ENCODE assay signal across 20 cellular contexts in genomic region chr6:167112421-167112820, GRCh38. TPM values are rescaled to one million over a fixed set of nuclear protein-coding genes. Genes with fewer than 3 reads are reported as not detected.
DNase-seq lines count a peak whose midpoint lies in the region; ATAC-seq, FAIRE-seq and TF ChIP-seq lines count a peak whose summit lies in the region.
"Had no signal": no experiment of that assay in that cellular context is flagged by ENCODE, and none has a peak within 500 bp of the region (broad histone marks: within the 10 kb centered on the region; RNA-seq: fewer than 3 reads in every experiment).

No MANE protein-coding gene starts in this region.

- no peaks in the 10 kb centered on the region for H3K36me3 Mint-ChIP-seq in activated CD8-positive, alpha-beta memory T cell treated with anti-CD3 and anti-CD28 coated beads, Interleukin-2, amount 10 ng/mL, durations not matched to agents 7 days and 5 days
- H3K36me3 Mint-ChIP-seq in stimulated activated effector memory CD8-positive, alpha-beta T cell treated with anti-CD3 and anti-CD28 coated beads, Interleukin-12 subunit alpha, Interleukin-12 subunit beta, amount 100 ng/mL, for 72 hours, result peaks cover 56% of the 10 kb centered on the region
- peaks cover 4% of the 10 kb centered on the region; the same call in 1 of the 2 replicates for H3K36me3 Mint-ChIP-seq in HFFc6 (ENCODE audit: low read depth)
- H3K36me3 Mint-ChIP-seq: activated naive CD8-positive, alpha-beta T cell; brain had no signal

- peak overlapping the region; percentile 30 for H3K4me3 ChIP-seq in GM12878

- H3K4me3 Mint-ChIP-seq in activated CD8-positive, alpha-beta memory T cell treated with anti-CD3 and anti-CD28 coated beads, Interleukin-2, amount 10 ng/mL, durations not matched to agents 7 days and 5 days, result peak overlapping the region; percentile 31
- H3K4me3 Mint-ChIP-seq in stimulated activated effector memory CD8-positive, alpha-beta T cell treated with anti-CD3 and anti-CD28 coated beads, Interleukin-12 subunit alpha, Interleukin-12 subunit beta, amount 100 ng/mL, for 72 hours, result peak overlapping the region; percentile 87
- H3K4me3 Mint-ChIP-seq in HFFc6, result no peak overlapping the region
- H3K4me3 Mint-ChIP-seq: activated naive CD8-positive, alpha-beta T cell; brain had no signal

- H3K27me3 Mint-ChIP-seq in activated CD8-positive, alpha-beta memory T cell treated with anti-CD3 and anti-CD28 coated beads, Interleukin-2, amount 10 ng/mL, durations not matched to agents 7 days and 5 days, result peaks cover 17% of the 10 kb centered on the region
- H3K27me3 Mint-ChIP-seq in HFFc6 (ENCODE audit: insufficient read depth), result 0 out of 2 replicates have a peak, but pooled peaks cover 3% of the 10 kb centered on the region
- H3K27me3 Mint-ChIP-seq: activated naive CD8-positive, alpha-beta T cell had no signal

- peak overlapping the region; percentile 97 for H3K4me2 ChIP-seq in GM12878 (ENCODE audit: control insufficient read depth, insufficient read depth)

- H4K20me1 ChIP-seq in GM12878 (ENCODE audit: control insufficient read depth, insufficient read depth), result no peaks in the 10 kb centered on the region

- 9% methylated on average over 8 of the region's 8 CpGs for WGBS in GM12878 (ENCODE audit: insufficient coverage, insufficient replicate concordance, low lambda C conversion rate, missing lambda C conversion rate)

- no peak for TF ChIP-seq RAD21 in GM12878 (IDR thresholded peaks at IDR 0.05; ENCODE audit: insufficient read depth, low read depth, low read length)

- RAD21 ChIA-PET in GM12878 (lab: Charles Lee; ENCODE audit: unreplicated experiment), result interaction anchor here (0.6 to 4.3 kb wide), 18 partner anchors 10 to 156 kb away, joined by 3 to 200 read pairs (median 14); partner anchors contain the start of genes CCR6, CEP43 and RNASET2

- DNase-seq in activated CD8-positive, alpha-beta memory T cell treated with anti-CD3 and anti-CD28 coated beads, Interleukin-2, amount 10 ng/mL, durations not matched to agents 7 days and 5 days, result no peak
- DNase-seq in activated CD8-positive, alpha-beta memory T cell treated with anti-CD3 and anti-CD28 coated beads for 24 hours, result no peak
- DNase-seq in GM12878 (ENCODE audit: low read depth, low spot score) (no peak), HFFc6 (no peak), epidermal melanocyte (ENCODE audit: insufficient read length, low spot score) (no peak)
- DNase-seq in stimulated activated effector memory CD8-positive, alpha-beta T cell treated with anti-CD3 and anti-CD28 coated beads, Interleukin-12 subunit alpha, Interleukin-12 subunit beta, amount 100 ng/mL, for 72 hours (ENCODE audit: low spot score in 2 of 2), result no peak
- DNase-seq: cortex of kidney; DND-41; foreskin melanocyte; NCI-H187; NCI-H446; stimulated activated CD4-positive, alpha-beta T cell treated with anti-CD3 and anti-CD28 coated beads, Interleukin-4, amount 100 ng/mL, for 24 hours had no signal

- TF ChIP-seq CTCF in GM12878 (IDR thresholded peaks at IDR 0.05 in 2 of 3, conservative IDR thresholded peaks at IDR 0.05 in 1 of 3; ENCODE audit: control insufficient read depth in 2 of 3, extremely low read depth in 1 of 3, insufficient read depth in 1 of 3, low read depth in 3 of 3, low read length in 3 of 3) (no peak), HFFc6 (IDR thresholded peaks at IDR 0.05) (no peak)

- peaks cover 58% of the 10 kb centered on the region for H3K4me1 Mint-ChIP-seq in activated CD8-positive, alpha-beta memory T cell treated with anti-CD3 and anti-CD28 coated beads, Interleukin-2, amount 10 ng/mL, durations not matched to agents 7 days and 5 days
- peaks cover 83% of the 10 kb centered on the region for H3K4me1 Mint-ChIP-seq in stimulated activated effector memory CD8-positive, alpha-beta T cell treated with anti-CD3 and anti-CD28 coated beads, Interleukin-12 subunit alpha, Interleukin-12 subunit beta, amount 100 ng/mL, for 72 hours
- no peaks in the 10 kb centered on the region for H3K4me1 Mint-ChIP-seq in HFFc6 (ENCODE audit: low read depth)

- TF ChIP-seq POLR2A in GM18505 (IDR thresholded peaks at IDR 0.05; ENCODE audit: borderline replicate concordance, extremely low read depth, insufficient read depth, insufficient read length), result no peak
- no peak for TF ChIP-seq POLR2A in GM12878 (IDR thresholded peaks at IDR 0.05; ENCODE audit: low read depth, low read length)

- peak overlapping the region; percentile 94 for H3K27ac ChIP-seq in GM12878 (ENCODE audit: control insufficient read depth, insufficient read depth)
- H3K27ac ChIP-seq: parathyroid adenoma had no signal

- peaks cover 43% of the 10 kb centered on the region for H3K4me1 ChIP-seq in GM12878 (ENCODE audit: control insufficient read depth, insufficient read depth, low read length)
- H3K4me1 ChIP-seq: parathyroid adenoma had no signal

- ATAC-seq in activated CD8-positive, alpha-beta memory T cell treated with anti-CD3 and anti-CD28 coated beads, Interleukin-2, amount 10 ng/mL, durations not matched to agents 7 days and 5 days, result no peak
- peak; percentile 0 for ATAC-seq in GM18505 (IDR thresholded peaks at IDR 0.05; ENCODE audit: unreplicated experiment)
- no peak for ATAC-seq in GM12878
- no peak for ATAC-seq in stimulated activated effector memory CD8-positive, alpha-beta T cell treated with anti-CD3 and anti-CD28 coated beads, Interleukin-12 subunit alpha, Interleukin-12 subunit beta, amount 100 ng/mL, for 72 hours
- ATAC-seq in GM18868 (IDR thresholded peaks at IDR 0.05; ENCODE audit: unreplicated experiment), result no peak

- intact Hi-C loops in GM12878 (cut with micrococcal nuclease; ENCODE audit: unreplicated experiment), result loop anchor here (5.0 kb wide), 1 partner anchor 40 kb away; no protein-coding TSS in a partner anchor

- no peak for TF ChIP-seq EP300 in GM12878 (IDR thresholded peaks at IDR 0.05; ENCODE audit: borderline replicate concordance in 1 of 2, control insufficient read depth in 1 of 2, low read depth in 2 of 2, low read length in 2 of 2)

- POLR2A ChIA-PET in GM12878 (lab: Charles Lee), result interaction anchor here (0.8 to 3.9 kb wide), 12 partner anchors 10 to 153 kb away, joined by 3 to 91 read pairs (median 10); partner anchors contain the start of gene CCR6

- in situ Hi-C loops in GM12878 (cut with MboI), result no loop called here

- H3K36me3 ChIP-seq in GM12878 (ENCODE audit: control insufficient read depth in 2 of 2, insufficient read depth in 2 of 2, low read length in 1 of 2), result no peaks in the 10 kb centered on the region
- H3K36me3 ChIP-seq: tibial nerve had no signal

- no peak for FAIRE-seq in GM12878 (lab: Jason Lieb, UNC)
- FAIRE-seq: A204.1 had no signal

- H3K9ac ChIP-seq in GM12878 (ENCODE audit: control insufficient read depth, insufficient read depth, low read length), result peak overlapping the region; percentile 53
- H3K9ac ChIP-seq: parathyroid adenoma had no signal

- H3K79me2 ChIP-seq in GM12878 (ENCODE audit: control insufficient read depth, insufficient read depth, low read length), result no peaks in the 10 kb centered on the region
- H3K79me2 ChIP-seq: parathyroid adenoma had no signal

- CTCF ChIA-PET in activated CD8-positive, alpha-beta memory T cell treated with anti-CD3 and anti-CD28 coated beads, Interleukin-2, amount 10 ng/mL, durations not matched to agents 7 days and 5 days (lab: Charles Lee), result interaction anchor here (1.0 kb wide), 1 partner anchor 8 kb away, joined by 3 read pairs; no protein-coding TSS in a partner anchor
- CTCF ChIA-PET in GM12878 (lab: Yijun Ruan, JAX), result interaction anchor here (0.7 to 4.9 kb wide), 10 partner anchors 10 to 159 kb away, joined by 3 to 85 read pairs (median 4); partner anchors contain the start of gene CCR6

- SMC1A ChIA-PET in GM12878 (lab: Charles Lee; ENCODE audit: uncharacterized antibody, unreplicated experiment), result interaction anchor here (0.6 to 21.7 kb wide), 18 partner anchors 9 to 155 kb away, joined by 3 to 542 read pairs (median 8); partner anchors contain the start of gene CCR6

- H3K27ac Mint-ChIP-seq in activated CD8-positive, alpha-beta memory T cell treated with anti-CD3 and anti-CD28 coated beads, Interleukin-2, amount 10 ng/mL, durations not matched to agents 7 days and 5 days, result peak overlapping the region; percentile 53
- peak overlapping the region; percentile 95 for H3K27ac Mint-ChIP-seq in stimulated activated effector memory CD8-positive, alpha-beta T cell treated with anti-CD3 and anti-CD28 coated beads, Interleukin-12 subunit alpha, Interleukin-12 subunit beta, amount 100 ng/mL, for 72 hours
- H3K27ac Mint-ChIP-seq in HFFc6, result no peak overlapping the region
- H3K27ac Mint-ChIP-seq: activated naive CD8-positive, alpha-beta T cell had no signal

- no peaks in the 10 kb centered on the region for H3K9me3 Mint-ChIP-seq in activated CD8-positive, alpha-beta memory T cell treated with anti-CD3 and anti-CD28 coated beads, Interleukin-2, amount 10 ng/mL, durations not matched to agents 7 days and 5 days (ENCODE audit: low read depth)
- H3K9me3 Mint-ChIP-seq in stimulated activated effector memory CD8-positive, alpha-beta T cell treated with anti-CD3 and anti-CD28 coated beads, Interleukin-12 subunit alpha, Interleukin-12 subunit beta, amount 100 ng/mL, for 72 hours, result no peaks in the 10 kb centered on the region
- H3K9me3 Mint-ChIP-seq in HFFc6, result peaks cover 50% of the 10 kb centered on the region

- H3K27me3 ChIP-seq in GM12878 (replicated peaks in 1 of 2; ENCODE audit: control insufficient read depth in 2 of 2, insufficient read depth in 2 of 2, low read length in 1 of 2), result no peaks in the 10 kb centered on the region

- no peaks in the 10 kb centered on the region for H3K9me3 ChIP-seq in GM12878 (replicated peaks; ENCODE audit: control insufficient read depth, insufficient read depth, low read length)
- H3K9me3 ChIP-seq: tibial nerve had no signal

- H2AFZ ChIP-seq in GM12878 (ENCODE audit: control insufficient read depth, low read depth, low read length), result no peak overlapping the region
- H2AFZ ChIP-seq: parathyroid adenoma had no signal

- BruUV-seq in GM12878 (replicated peaks; lab: Mats Ljungman, UMichigan), result no TSS peak

RNA-seq across cellular contexts. Expression of gene CCR6, which starts 10.5 kb away (rescaled TPM):
- 1 to 10 TPM; 8.7 to 9.1 TPM for total RNA-seq in activated CD8-positive, alpha-beta memory T cell treated with anti-CD3 and anti-CD28 coated beads, Interleukin-2, amount 10 ng/mL, durations not matched to agents 7 days and 5 days
- 2.4 and 2.7 TPM in 2 replicates for total RNA-seq in GM12878 (2013; cell fraction: nucleolus; rRNA removed)
- 7.2 and 7.6 TPM in 2 replicates for total RNA-seq in GM12878 (2014; rRNA removed)
- total RNA-seq in GM12878 (2014; rRNA removed; fragmentation: Illumina TruSeq; extraction: Trizol), result 6.6 and 7.5 TPM in 2 replicates
- 5.6 and 7.3 TPM in 2 replicates for total RNA-seq in GM12878 (2021)
- polyA plus RNA-seq in GM12878 (2011; ENCODE audit: low read depth), result 2.3 TPM
- 5.6 and 7.0 TPM in 2 replicates for polyA plus RNA-seq in GM12878 (2011; rRNA removed)
- polyA plus RNA-seq in GM12878 (2011; cell fraction: cytosol; rRNA removed), result 7.5 and 7.6 TPM in 2 replicates
- 0.67 and 1.7 TPM in 2 replicates for polyA plus RNA-seq in GM12878 (2011; cell fraction: nucleus; rRNA removed)
- 1.9 and 3.1 TPM in 2 replicates for polyA plus RNA-seq in GM12878 (2012)
- polyA plus RNA-seq in GM12878 (2014; fragmentation: Illumina TruSeq; extraction: Trizol), result 7.6 and 8.1 TPM in 2 replicates
- 1 to 10 TPM; 5.5 to 6.8 TPM for polyA plus RNA-seq in GM12878 (2014; fragmentation: Nextera tagmentation; extraction: Ambion mirVana)
- polyA plus RNA-seq in GM12878 (2014; rRNA removed), result 4.8 and 5.6 TPM in 2 replicates
- polyA plus RNA-seq in GM12878 (2016; fragmentation: Nextera tagmentation; extraction: Ambion mirVana), result 1 to 10 TPM; 2.2 to 3.3 TPM
- 12.6 and 15.8 TPM in 2 replicates for polyA minus RNA-seq in GM12878 (2011; rRNA and poly(A)+ RNA removed)
- 1.1 and 2.7 TPM in 2 replicates for polyA minus RNA-seq in GM12878 (2011; cell fraction: cytosol; rRNA and poly(A)+ RNA removed)
- 0.73 and 1.3 TPM in 2 replicates for polyA minus RNA-seq in GM12878 (2011; cell fraction: nucleus; rRNA and poly(A)+ RNA removed)
- total RNA-seq in HFFc6 (2021; fragmentation: NEBNext Ultra II Directional; extraction: Animal tissue kit (Norgen Biotek cat#: 25700)), result not detected
- total RNA-seq: MCF 10A, tibial nerve had no signal

RNA-seq across cellular contexts. Expression of gene GPR31, which starts 45.4 kb away (rescaled TPM):
- not detected for total RNA-seq in activated CD8-positive, alpha-beta memory T cell treated with anti-CD3 and anti-CD28 coated beads, Interleukin-2, amount 10 ng/mL, durations not matched to agents 7 days and 5 days
- total RNA-seq in GM12878 (2013; cell fraction: nucleolus; rRNA removed), result not detected in 2 replicates
- total RNA-seq in GM12878 (2014; rRNA removed) (not detected in 2 replicates), GM12878 (2014; rRNA removed; fragmentation: Illumina TruSeq; extraction: Trizol) (not detected in 2 replicates), GM12878 (2021) (not detected in 2 replicates)
- not detected for polyA plus RNA-seq in GM12878 (2011; ENCODE audit: low read depth)
- polyA plus RNA-seq in GM12878 (2011; rRNA removed) (not detected in 2 replicates), GM12878 (2014; fragmentation: Illumina TruSeq; extraction: Trizol) (not detected in 2 replicates), GM12878 (2014; fragmentation: Nextera tagmentation; extraction: Ambion mirVana) (not detected), GM12878 (2014; rRNA removed) (not detected in 2 replicates), GM12878 (2016; fragmentation: Nextera tagmentation; extraction: Ambion mirVana) (not detected)
- polyA plus RNA-seq in GM12878 (2011; cell fraction: cytosol; rRNA removed), result not detected in 2 replicates
- not detected in 2 replicates for polyA plus RNA-seq in GM12878 (2011; cell fraction: nucleus; rRNA removed)
- polyA plus RNA-seq in GM12878 (2012), result not detected in 2 replicates
- not detected in 2 replicates for polyA minus RNA-seq in GM12878 (2011; rRNA and poly(A)+ RNA removed)
- not detected in 2 replicates for polyA minus RNA-seq in GM12878 (2011; cell fraction: cytosol; rRNA and poly(A)+ RNA removed)
- polyA minus RNA-seq in GM12878 (2011; cell fraction: nucleus; rRNA and poly(A)+ RNA removed), result not detected in 2 replicates
- not detected for total RNA-seq in HFFc6 (2021; fragmentation: NEBNext Ultra II Directional; extraction: Animal tissue kit (Norgen Biotek cat#: 25700))
- total RNA-seq: MCF 10A, tibial nerve had no signal
